ENCODE assay signal across 20 cellular contexts in the genomic region with DNA sequence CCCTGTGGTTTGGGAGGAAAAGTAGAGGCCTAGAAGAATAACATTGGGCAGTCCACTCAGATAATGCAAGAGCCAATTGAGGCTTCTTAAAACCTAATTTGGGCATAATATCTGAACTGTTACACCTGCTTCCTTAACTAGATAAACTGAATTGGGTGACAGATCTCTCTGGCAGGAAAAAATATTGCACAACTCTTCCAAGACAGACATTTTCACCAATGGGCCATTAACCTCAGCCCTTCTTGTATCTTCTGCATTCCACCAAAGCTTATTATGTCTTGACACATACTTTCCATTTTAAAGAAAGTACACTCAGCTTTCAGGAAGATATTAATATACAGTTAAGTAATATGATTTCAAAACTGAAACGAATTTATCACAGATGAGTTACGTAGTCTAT.
"Had no signal": no experiment of that assay in that cellular context is flagged by ENCODE, and none has a peak within 500 bp of the region (broad histone marks: within the 10 kb centered on the region; RNA-seq: fewer than 3 reads in every experiment).

No MANE protein-coding gene starts in this region.

- DNase-seq: activated CD4-positive, alpha-beta memory T cell treated with anti-CD3 and anti-CD28 coated beads for 36 hours; activated CD4-positive, alpha-beta T cell treated with anti-CD3 and anti-CD28 coated beads, Interleukin-2, amount 10 ng/mL, durations not matched to agents 7 days and 5 days; activated CD4-positive, CD25-positive, alpha-beta regulatory T cell; activated gamma-delta T cell; activated naive CD4-positive, alpha-beta T cell treated with anti-CD3 and anti-CD28 coated beads for 36 hours; activated T-cell treated with anti-CD3 and anti-CD28 coated beads for 4 hours; activated T-cell treated with anti-CD3 and anti-CD28 coated beads, Interleukin-2, amount 50 U/mL, for 48 hours; anterior cingulate cortex; cerebellar nuclear complex; NCI-H1048; NCI-H2029; NCI-H510A treated with DMSO at 0.1 percent for 48 hours; RPMI8226; SK-N-SH; T-helper 1 cell had no signal

- H3K27ac ChIP-seq: VCaP had no signal

- FAIRE-seq: colon had no signal

- H3K4me2 ChIP-seq: SK-N-SH had no signal

- H3K9me3 ChIP-seq: SK-N-SH had no signal

- ATAC-seq: activated T-helper 17 cell treated with anti-CD3 and anti-CD28 coated beads, Interleukin-2, amount 50 U/mL, for 72 hours; Panc1; Right ventricle myocardium inferior had no signal

- H3K9ac ChIP-seq: SK-N-SH had no signal
